Comparison of ENCODE assay signal across 2 cellular contexts in the genomic region with DNA sequence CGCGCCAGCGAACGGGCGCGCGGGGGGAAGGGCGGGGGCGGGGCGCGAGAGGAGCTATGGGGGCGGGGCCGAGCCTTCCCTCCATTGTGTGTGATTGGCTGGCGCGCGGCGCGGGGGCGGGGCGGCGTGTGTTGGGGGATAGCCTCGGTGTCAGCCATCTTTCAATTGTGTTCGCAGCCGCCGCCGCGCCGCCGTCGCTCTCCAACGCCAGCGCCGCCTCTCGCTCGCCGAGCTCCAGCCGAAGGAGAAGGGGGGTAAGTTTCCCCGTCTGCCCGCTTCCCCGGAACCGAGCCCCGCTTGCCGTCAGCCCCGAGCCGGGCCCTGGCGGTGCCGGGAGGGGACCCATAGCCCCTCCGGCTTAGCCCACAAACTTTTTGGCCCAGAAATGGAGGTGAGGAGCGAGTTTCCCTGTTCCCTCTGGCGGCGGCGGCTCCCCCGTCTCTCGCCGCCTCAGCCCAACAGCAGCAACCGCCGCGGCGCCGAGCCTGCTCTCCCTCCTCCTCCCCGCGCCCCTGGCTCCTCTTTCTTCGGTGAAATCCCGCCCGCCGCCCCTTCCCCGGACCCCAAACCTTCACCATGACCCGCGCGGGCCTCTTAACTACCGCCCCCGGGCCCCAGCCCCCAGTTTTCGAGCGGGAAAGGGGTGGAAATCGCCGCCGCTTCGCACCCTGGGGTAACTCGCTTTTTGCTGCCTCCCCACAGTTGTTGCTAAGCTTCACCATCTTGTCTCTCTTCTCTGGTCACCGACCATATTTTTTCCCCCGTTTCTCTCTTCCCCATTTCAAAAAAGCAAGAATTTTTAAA.
TF ChIP-seq lines count a peak whose summit lies in the region.

Gene H3-3A (plus strand): TSS at position 159 of the 804 bp plus-strand sequence. CDS start 1,636 bp downstream, outside the sequence.

TF ChIP-seq in IMR-90, 13 proteins besides CTCF, POLR2A, EP300 and RAD21:
- TF ChIP-seq, protein P1, sequence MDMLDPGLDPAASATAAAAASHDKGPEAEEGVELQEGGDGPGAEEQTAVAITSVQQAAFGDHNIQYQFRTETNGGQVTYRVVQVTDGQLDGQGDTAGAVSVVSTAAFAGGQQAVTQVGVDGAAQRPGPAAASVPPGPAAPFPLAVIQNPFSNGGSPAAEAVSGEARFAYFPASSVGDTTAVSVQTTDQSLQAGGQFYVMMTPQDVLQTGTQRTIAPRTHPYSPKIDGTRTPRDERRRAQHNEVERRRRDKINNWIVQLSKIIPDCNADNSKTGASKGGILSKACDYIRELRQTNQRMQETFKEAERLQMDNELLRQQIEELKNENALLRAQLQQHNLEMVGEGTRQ (IDR thresholded peaks at IDR 0.05; ENCODE audit: low read depth, low read length) = peak; percentile 27; the same call in 1 of the 2 replicates
- TF ChIP-seq BHLHE40 (IDR thresholded peaks at IDR 0.05; ENCODE audit: low read depth, low read length) = no peak

TF ChIP-seq in endothelial cell of umbilical vein, 7 proteins besides CTCF, POLR2A, EP300 and RAD21:
- no peak for TF ChIP-seq GATA2 (IDR thresholded peaks at IDR 0.05; ENCODE audit: insufficient read depth, insufficient read length, low read depth, low read length)
- TF ChIP-seq JUN (IDR thresholded peaks at IDR 0.05; ENCODE audit: borderline replicate concordance, insufficient read depth, insufficient read length, low read depth) = no peak
- TF ChIP-seq POLR2AphosphoS5 (IDR thresholded peaks at IDR 0.05; ENCODE audit: insufficient read depth, low read depth, low read length) = peak; percentile 94
TF ChIP-seq in endothelial cell of umbilical vein: peak in this region for 1.
